Comparison of ENCODE assay signal across 2 cellular contexts in the genomic region with DNA sequence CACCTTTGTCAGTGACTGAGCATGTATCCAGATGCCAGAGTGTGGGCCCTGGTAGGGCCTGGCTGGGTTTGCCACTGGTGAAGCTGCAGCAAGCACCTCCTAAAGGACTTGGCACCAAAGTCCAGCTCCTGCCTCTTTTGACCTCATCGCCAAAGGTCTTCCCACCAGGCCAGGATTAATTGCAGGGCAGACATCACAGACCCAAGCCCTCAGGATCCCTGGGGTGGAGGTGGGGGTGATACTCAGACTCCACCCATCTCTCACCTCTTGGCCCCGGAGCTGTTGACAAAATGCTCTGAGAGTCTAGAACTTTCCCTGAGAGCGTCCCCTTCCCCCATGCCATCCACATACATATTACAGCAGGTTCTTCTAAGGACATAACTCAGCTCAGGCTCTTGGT.
TF ChIP-seq lines count a peak whose summit lies in the region.

No MANE protein-coding gene starts in this region.

TF ChIP-seq in GM23338, 12 proteins besides CTCF, POLR2A, EP300 and RAD21 (continues in another document):
- TF ChIP-seq JUNB (IDR thresholded peaks at IDR 0.05; ENCODE audit: unreplicated experiment) (no peak), CREB1 (CRISPR knock-in tag; IDR thresholded peaks at IDR 0.05; ENCODE audit: low read depth) (no peak), EZH2phosphoT487 (IDR thresholded peaks at IDR 0.05; ENCODE audit: unreplicated experiment) (no peak), POLR2AphosphoS5 (IDR thresholded peaks at IDR 0.05; ENCODE audit: low read depth) (no peak), NANOG (IDR thresholded peaks at IDR 0.05; ENCODE audit: borderline replicate concordance) (no peak), EZH2 (IDR thresholded peaks at IDR 0.05; ENCODE audit: low read depth, unreplicated experiment) (no peak), ZNF114 (CRISPR knock-in tag; IDR thresholded peaks at IDR 0.05) (no peak), STAT1 (IDR thresholded peaks at IDR 0.05; ENCODE audit: unreplicated experiment) (no peak), ZNF331 (CRISPR knock-in tag; IDR thresholded peaks at IDR 0.05; ENCODE audit: low read depth) (no peak)
- TF ChIP-seq, protein P1, sequence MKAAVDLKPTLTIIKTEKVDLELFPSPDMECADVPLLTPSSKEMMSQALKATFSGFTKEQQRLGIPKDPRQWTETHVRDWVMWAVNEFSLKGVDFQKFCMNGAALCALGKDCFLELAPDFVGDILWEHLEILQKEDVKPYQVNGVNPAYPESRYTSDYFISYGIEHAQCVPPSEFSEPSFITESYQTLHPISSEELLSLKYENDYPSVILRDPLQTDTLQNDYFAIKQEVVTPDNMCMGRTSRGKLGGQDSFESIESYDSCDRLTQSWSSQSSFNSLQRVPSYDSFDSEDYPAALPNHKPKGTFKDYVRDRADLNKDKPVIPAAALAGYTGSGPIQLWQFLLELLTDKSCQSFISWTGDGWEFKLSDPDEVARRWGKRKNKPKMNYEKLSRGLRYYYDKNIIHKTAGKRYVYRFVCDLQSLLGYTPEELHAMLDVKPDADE (IDR thresholded peaks at IDR 0.05), result no peak
- TF ChIP-seq, protein P2, sequence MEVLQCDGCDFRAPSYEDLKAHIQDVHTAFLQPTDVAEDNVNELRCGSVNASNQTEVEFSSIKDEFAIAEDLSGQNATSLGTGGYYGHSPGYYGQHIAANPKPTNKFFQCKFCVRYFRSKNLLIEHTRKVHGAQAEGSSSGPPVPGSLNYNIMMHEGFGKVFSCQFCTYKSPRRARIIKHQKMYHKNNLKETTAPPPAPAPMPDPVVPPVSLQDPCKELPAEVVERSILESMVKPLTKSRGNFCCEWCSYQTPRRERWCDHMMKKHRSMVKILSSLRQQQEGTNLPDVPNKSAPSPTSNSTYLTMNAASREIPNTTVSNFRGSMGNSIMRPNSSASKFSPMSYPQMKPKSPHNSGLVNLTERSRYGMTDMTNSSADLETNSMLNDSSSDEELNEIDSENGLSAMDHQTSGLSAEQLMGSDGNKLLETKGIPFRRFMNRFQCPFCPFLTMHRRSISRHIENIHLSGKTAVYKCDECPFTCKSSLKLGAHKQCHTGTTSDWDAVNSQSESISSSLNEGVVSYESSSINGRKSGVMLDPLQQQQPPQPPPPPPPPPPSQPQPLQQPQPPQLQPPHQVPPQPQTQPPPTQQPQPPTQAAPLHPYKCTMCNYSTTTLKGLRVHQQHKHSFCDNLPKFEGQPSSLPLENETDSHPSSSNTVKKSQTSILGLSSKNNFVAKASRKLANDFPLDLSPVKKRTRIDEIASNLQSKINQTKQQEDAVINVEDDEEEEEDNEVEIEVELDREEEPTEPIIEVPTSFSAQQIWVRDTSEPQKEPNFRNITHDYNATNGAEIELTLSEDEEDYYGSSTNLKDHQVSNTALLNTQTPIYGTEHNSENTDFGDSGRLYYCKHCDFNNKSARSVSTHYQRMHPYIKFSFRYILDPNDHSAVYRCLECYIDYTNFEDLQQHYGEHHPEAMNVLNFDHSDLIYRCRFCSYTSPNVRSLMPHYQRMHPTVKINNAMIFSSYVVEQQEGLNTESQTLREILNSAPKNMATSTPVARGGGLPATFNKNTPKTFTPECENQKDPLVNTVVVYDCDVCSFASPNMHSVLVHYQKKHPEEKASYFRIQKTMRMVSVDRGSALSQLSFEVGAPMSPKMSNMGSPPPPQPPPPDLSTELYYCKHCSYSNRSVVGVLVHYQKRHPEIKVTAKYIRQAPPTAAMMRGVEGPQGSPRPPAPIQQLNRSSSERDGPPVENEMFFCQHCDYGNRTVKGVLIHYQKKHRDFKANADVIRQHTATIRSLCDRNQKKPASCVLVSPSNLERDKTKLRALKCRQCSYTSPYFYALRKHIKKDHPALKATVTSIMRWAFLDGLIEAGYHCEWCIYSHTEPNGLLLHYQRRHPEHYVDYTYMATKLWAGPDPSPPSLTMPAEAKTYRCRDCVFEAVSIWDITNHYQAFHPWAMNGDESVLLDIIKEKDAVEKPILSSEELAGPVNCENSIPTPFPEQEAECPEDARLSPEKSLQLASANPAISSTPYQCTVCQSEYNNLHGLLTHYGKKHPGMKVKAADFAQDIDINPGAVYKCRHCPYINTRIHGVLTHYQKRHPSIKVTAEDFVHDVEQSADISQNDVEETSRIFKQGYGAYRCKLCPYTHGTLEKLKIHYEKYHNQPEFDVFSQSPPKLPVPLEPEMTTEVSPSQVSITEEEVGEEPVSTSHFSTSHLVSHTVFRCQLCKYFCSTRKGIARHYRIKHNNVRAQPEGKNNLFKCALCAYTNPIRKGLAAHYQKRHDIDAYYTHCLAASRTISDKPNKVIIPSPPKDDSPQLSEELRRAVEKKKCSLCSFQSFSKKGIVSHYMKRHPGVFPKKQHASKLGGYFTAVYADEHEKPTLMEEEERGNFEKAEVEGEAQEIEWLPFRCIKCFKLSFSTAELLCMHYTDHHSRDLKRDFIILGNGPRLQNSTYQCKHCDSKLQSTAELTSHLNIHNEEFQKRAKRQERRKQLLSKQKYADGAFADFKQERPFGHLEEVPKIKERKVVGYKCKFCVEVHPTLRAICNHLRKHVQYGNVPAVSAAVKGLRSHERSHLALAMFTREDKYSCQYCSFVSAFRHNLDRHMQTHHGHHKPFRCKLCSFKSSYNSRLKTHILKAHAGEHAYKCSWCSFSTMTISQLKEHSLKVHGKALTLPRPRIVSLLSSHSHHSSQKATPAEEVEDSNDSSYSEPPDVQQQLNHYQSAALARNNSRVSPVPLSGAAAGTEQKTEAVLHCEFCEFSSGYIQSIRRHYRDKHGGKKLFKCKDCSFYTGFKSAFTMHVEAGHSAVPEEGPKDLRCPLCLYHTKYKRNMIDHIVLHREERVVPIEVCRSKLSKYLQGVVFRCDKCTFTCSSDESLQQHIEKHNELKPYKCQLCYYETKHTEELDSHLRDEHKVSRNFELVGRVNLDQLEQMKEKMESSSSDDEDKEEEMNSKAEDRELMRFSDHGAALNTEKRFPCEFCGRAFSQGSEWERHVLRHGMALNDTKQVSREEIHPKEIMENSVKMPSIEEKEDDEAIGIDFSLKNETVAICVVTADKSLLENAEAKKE (CRISPR knock-in tag; IDR thresholded peaks at IDR 0.05), result no peak

TF ChIP-seq in H1, 55 proteins besides CTCF, POLR2A, EP300 and RAD21:
- no peak for TF ChIP-seq TCF12 (IDR thresholded peaks at IDR 0.05; ENCODE audit: low read depth, low read length)
- no peak for TF ChIP-seq SIRT6 (IDR thresholded peaks at IDR 0.05; ENCODE audit: low read length)
- no peak for TF ChIP-seq EGR1 (IDR thresholded peaks at IDR 0.05; ENCODE audit: borderline replicate concordance, low read depth, low read length)
- TF ChIP-seq SUZ12 (IDR thresholded peaks at IDR 0.05; ENCODE audit: low read length), result no peak
- TF ChIP-seq ZNF274 (IDR thresholded peaks at IDR 0.05; ENCODE audit: borderline replicate concordance, extremely low read depth, low read length), result no peak
- no peak for TF ChIP-seq ASH2L (IDR thresholded peaks at IDR 0.05; ENCODE audit: low read length)
- no peak for TF ChIP-seq RXRA (IDR thresholded peaks at IDR 0.05; ENCODE audit: insufficient read depth, low read depth, low read length)
- no peak for TF ChIP-seq POLR2AphosphoS5 (IDR thresholded peaks at IDR 0.05; ENCODE audit: low read depth, low read length)
- no peak for TF ChIP-seq SP4 (IDR thresholded peaks at IDR 0.05; ENCODE audit: low read length)
- no peak for TF ChIP-seq POU5F1 (IDR thresholded peaks at IDR 0.05; ENCODE audit: low read depth, low read length)
- no peak for TF ChIP-seq KDM5A (IDR thresholded peaks at IDR 0.05; ENCODE audit: low read length)
- no peak for TF ChIP-seq JUN (IDR thresholded peaks at IDR 0.05; ENCODE audit: low read depth, low read length)
- TF ChIP-seq CTBP2 (IDR thresholded peaks at IDR 0.05; ENCODE audit: borderline replicate concordance, insufficient read depth, insufficient read length, low read length), result no peak
- no peak for TF ChIP-seq CHD1 (IDR thresholded peaks at IDR 0.05; ENCODE audit: low read depth, low read length)
- no peak for TF ChIP-seq CBX8 (IDR thresholded peaks at IDR 0.05; ENCODE audit: borderline replicate concordance, low read depth, low read length)
